ENCODE assay signal across 1 cellular context in the genomic region with DNA sequence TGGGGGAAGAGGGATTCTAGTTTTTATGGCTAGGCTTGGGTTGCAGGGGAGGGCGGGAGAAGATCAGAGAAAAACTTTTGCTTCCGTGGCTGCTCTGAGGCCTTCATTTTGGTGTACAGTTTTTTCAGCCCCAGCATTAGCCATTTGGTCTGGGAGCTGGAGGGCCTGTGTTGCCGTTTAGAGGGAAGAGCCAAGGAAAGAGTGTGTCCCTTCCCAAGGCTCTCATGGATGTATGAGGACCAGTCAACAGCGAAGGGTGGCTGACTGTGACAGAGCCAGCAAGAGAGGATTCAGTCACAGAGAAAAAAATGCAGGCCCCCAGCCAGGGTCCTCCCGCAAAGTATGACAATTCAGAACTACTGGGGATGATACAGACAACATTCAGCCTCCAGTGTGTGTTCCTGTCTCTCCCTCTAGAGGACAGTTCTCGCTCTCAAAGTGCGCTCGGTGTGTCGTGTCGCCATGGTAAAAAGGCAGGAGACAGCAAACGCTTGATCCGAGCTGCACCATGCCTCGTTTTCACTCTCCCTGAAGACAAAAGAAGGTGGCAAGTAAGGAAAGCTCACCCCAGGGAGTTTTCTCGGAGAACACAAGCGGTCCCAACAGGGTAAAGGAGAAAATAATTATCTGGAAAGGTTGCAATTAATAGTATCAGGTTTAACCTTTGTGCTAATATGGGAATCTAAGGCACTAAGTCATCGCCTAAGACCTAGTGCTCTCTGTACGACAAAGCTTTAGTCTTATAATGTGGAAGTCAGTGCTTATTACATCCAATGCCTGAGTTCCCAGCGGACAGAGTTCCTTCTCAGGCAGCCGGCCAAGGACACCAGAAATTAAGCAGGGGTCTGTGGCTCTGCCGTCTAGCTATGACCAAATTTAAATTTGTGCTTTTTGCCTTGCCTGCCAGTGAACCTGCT.
A peak's percentile ranks its signal among the peaks of the same experiment; 100 is the strongest.
TF ChIP-seq lines count a peak whose summit lies in the region.

No MANE protein-coding gene starts in this region.

TF ChIP-seq in H1, 55 proteins besides CTCF, POLR2A, EP300 and RAD21 (continued from another document):
- TF ChIP-seq, protein P1, sequence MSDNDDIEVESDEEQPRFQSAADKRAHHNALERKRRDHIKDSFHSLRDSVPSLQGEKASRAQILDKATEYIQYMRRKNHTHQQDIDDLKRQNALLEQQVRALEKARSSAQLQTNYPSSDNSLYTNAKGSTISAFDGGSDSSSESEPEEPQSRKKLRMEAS (IDR thresholded peaks at IDR 0.05) = 0 out of 2 replicates have a peak, but pooled peaks have one; percentile 33
- TF ChIP-seq TBP (IDR thresholded peaks at IDR 0.05; ENCODE audit: low read depth, low read length) (no peak), TCF12 (IDR thresholded peaks at IDR 0.05; ENCODE audit: low read depth, low read length) (no peak)
